ENCODE assay signal across 28 cellular contexts in genomic region chr6:83891586-83891985, GRCh38. TPM values are rescaled to one million over a fixed set of nuclear protein-coding genes. Genes with fewer than 3 reads are reported as not detected.
"Had no signal": no experiment of that assay in that cellular context is flagged by ENCODE, and none has a peak within 500 bp of the region (broad histone marks: within the 10 kb centered on the region; RNA-seq: fewer than 3 reads in every experiment).

No MANE protein-coding gene starts in this region.

- H3K4me1 Mint-ChIP-seq: nephron, neural crest cell had no signal

- H3K9me3 Mint-ChIP-seq: nephron; neural crest cell; stimulated activated effector memory CD8-positive, alpha-beta T cell treated with anti-CD3 and anti-CD28 coated beads, Interleukin-12 subunit alpha, Interleukin-12 subunit beta, amount 100 ng/mL, for 72 hours; stimulated activated naive CD8-positive, alpha-beta T cell treated with anti-CD3 and anti-CD28 coated beads, Interleukin-15, amount 100 ng/mL, for 72 hours had no signal

- H3K9me3 ChIP-seq: pancreas, prostate gland, tibial nerve, upper lobe of left lung, vagina had no signal

- H3K36me3 ChIP-seq: pancreas, prostate gland, upper lobe of left lung, vagina had no signal

- ATAC-seq: naive thymus-derived CD8-positive, alpha-beta T cell; pancreas; right cardiac atrium; sciatic nerve; stimulated activated effector memory CD8-positive, alpha-beta T cell treated with anti-CD3 and anti-CD28 coated beads, Interleukin-12 subunit alpha, Interleukin-12 subunit beta, amount 100 ng/mL, for 72 hours; stimulated activated naive CD8-positive, alpha-beta T cell treated with anti-CD3 and anti-CD28 coated beads, Interleukin-15, amount 100 ng/mL, for 72 hours had no signal

- H3K27ac ChIP-seq: left ventricle myocardium inferior, pancreas, prostate gland, spleen, tibial nerve, upper lobe of left lung, vagina had no signal

- H3K4me3 ChIP-seq: left ventricle myocardium inferior, lung, pancreas, prostate gland, spleen, tibial nerve, upper lobe of left lung, vagina had no signal

- H3K27me3 ChIP-seq: pancreas, spleen, tibial nerve, upper lobe of left lung, vagina had no signal

- DNase-seq: hypothalamus; islet precursor cell; left ventricle myocardium inferior; naive thymus-derived CD8-positive, alpha-beta T cell; nucleus accumbens; pancreas; posterior cingulate gyrus; retina; right cardiac atrium; small intestine; spleen; stimulated activated CD4-positive, alpha-beta T cell treated with anti-CD3 and anti-CD28 coated beads, Interleukin-4, amount 100 ng/mL, for 24 hours; stimulated activated naive CD4-positive, alpha-beta T cell treated with Interleukin-2 at 50 U/mL for 16 hours; stimulated activated naive CD8-positive, alpha-beta T cell treated with anti-CD3 and anti-CD28 coated beads, Interleukin-15, amount 100 ng/mL, for 72 hours; substantia nigra; upper lobe of left lung had no signal

- H3K4me3 Mint-ChIP-seq: naive thymus-derived CD8-positive, alpha-beta T cell; nephron; neural crest cell; stimulated activated effector memory CD8-positive, alpha-beta T cell treated with anti-CD3 and anti-CD28 coated beads, Interleukin-12 subunit alpha, Interleukin-12 subunit beta, amount 100 ng/mL, for 72 hours; stimulated activated naive CD8-positive, alpha-beta T cell treated with anti-CD3 and anti-CD28 coated beads, Interleukin-15, amount 100 ng/mL, for 72 hours had no signal

- H3K27me3 Mint-ChIP-seq: naive thymus-derived CD8-positive, alpha-beta T cell; stimulated activated naive CD8-positive, alpha-beta T cell treated with anti-CD3 and anti-CD28 coated beads, Interleukin-15, amount 100 ng/mL, for 72 hours had no signal

- H3K4me1 ChIP-seq: prostate gland, vagina had no signal

- H3K27ac Mint-ChIP-seq: naive thymus-derived CD8-positive, alpha-beta T cell; nephron; stimulated activated effector memory CD8-positive, alpha-beta T cell treated with anti-CD3 and anti-CD28 coated beads, Interleukin-12 subunit alpha, Interleukin-12 subunit beta, amount 100 ng/mL, for 72 hours had no signal

RNA-seq across cellular contexts. Expression of gene RIPPLY2, which starts 38.4 kb away (rescaled TPM):
- total RNA-seq: kidney epithelial cell; left ventricle myocardium inferior; lower leg skin; lung; mucosa of gallbladder; naive thymus-derived CD8-positive, alpha-beta T cell; osteoblast; right cardiac atrium; spleen; upper lobe of left lung; vagina had no signal
- polyA plus RNA-seq: naive thymus-derived CD8-positive, alpha-beta T cell had no signal
